Comparison of ENCODE assay signal across 31 cellular contexts in the genomic region with DNA sequence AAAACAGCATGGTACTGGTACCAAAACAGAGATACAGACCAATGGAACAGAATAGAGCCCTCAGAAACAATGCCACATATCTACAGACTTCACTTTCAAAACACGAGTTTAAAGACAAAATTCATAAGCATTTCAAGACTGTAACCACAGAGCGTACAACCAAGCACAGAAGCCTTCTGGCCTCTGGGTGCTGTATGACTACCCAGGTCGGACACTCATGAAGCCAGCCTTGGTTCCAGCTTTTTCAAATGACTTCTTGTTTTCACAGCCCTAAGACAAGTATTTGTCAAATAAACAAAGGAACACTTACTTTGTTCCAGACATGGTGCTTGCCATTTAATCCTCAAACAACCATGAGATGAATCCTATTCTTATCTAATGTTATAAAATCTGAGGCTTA.
"Had no signal": no experiment of that assay in that cellular context is flagged by ENCODE, and none has a peak within 500 bp of the region (broad histone marks: within the 10 kb centered on the region; RNA-seq: fewer than 3 reads in every experiment).

No MANE protein-coding gene starts in this region.

- H3K27me3 ChIP-seq: adrenal gland, ascending aorta, body of pancreas, brain microvascular endothelial cell, breast epithelium, cardiac muscle cell had no signal

- H3K9me3 ChIP-seq: adrenal gland, ascending aorta, body of pancreas, breast epithelium had no signal

- H3K36me3 ChIP-seq: adrenal gland, ascending aorta, brain microvascular endothelial cell, breast epithelium, cardiac muscle cell had no signal

- H3K27ac ChIP-seq: adrenal gland, ascending aorta, body of pancreas, brain microvascular endothelial cell, cardiac muscle cell had no signal

- H3K4me3 ChIP-seq: adrenal gland, ascending aorta, body of pancreas, breast epithelium, cardiac muscle cell had no signal

- H3K4me1 ChIP-seq: adrenal gland, ascending aorta, body of pancreas, breast epithelium had no signal

- DNase-seq: activated effector memory CD4-positive, alpha-beta T cell treated with anti-CD3 and anti-CD28 coated beads, Interleukin-2, amount 50 U/mL, for 16 hours; activated effector memory CD4-positive, alpha-beta T cell treated with Interleukin-2 at 50 U/mL for 16 hours; activated gamma-delta T cell; activated gamma-delta T cell treated with Interleukin-2 at 50 U/mL for 16 hours; activated naive CD4-positive, alpha-beta T cell; activated naive CD4-positive, alpha-beta T cell treated with anti-CD3 and anti-CD28 coated beads for 36 hours; activated naive CD4-positive, alpha-beta T cell treated with anti-CD3 and anti-CD28 coated beads, Interleukin-2, amount 10 ng/mL, durations not matched to agents 7 days and 5 days; activated naive CD4-positive, alpha-beta T cell treated with anti-CD3 and anti-CD28 coated beads, Interleukin-2, amount 50 U/mL, for 16 hours; activated naive CD4-positive, alpha-beta T cell treated with Interleukin-2 at 50 U/mL for 16 hours; activated naive CD8-positive, alpha-beta T cell treated with anti-CD3 and anti-CD28 coated beads for 36 hours; activated naive CD8-positive, alpha-beta T cell treated with anti-CD3 and anti-CD28 coated beads, Interleukin-2, amount 10 ng/mL, durations not matched to agents 7 days and 5 days; activated naive CD8-positive, alpha-beta T cell treated with anti-CD3 and anti-CD28 coated beads, Interleukin-2, amount 50 U/mL, for 24 hours; activated T-cell treated with anti-CD3 and anti-CD28 coated beads, Interleukin-2, amount 50 U/mL, for 24 hours; activated T-cell treated with anti-CD3 and anti-CD28 coated beads, Interleukin-2, amount 50 U/mL, for 4 hours; activated T-cell treated with anti-CD3 and anti-CD28 coated beads, Interleukin-2, amount 50 U/mL, for 48 hours; activated T-cell treated with anti-CD3 and anti-CD28 coated beads, Interleukin-2, amount 50 U/mL, for 72 hours; adrenal gland; amniotic stem cell; amygdala; anterior cingulate cortex; aorta; body of pancreas; brain microvascular endothelial cell; caudate nucleus; central memory CD4-positive, alpha-beta T cell; cerebellar nuclear complex had no signal

- ATAC-seq: activated naive CD4-positive, alpha-beta T cell treated with anti-CD3 and anti-CD28 coated beads, Interleukin-2, amount 50 U/mL, for 72 hours; activated naive CD8-positive, alpha-beta T cell treated with anti-CD3 and anti-CD28 coated beads, Interleukin-2, amount 50 U/mL, for 24 hours; activated T-cell treated with anti-CD3 and anti-CD28 coated beads, Interleukin-2, amount 50 U/mL, for 4 hours; activated T-cell treated with anti-CD3 and anti-CD28 coated beads, Interleukin-2, amount 50 U/mL, for 72 hours; activated T-helper 17 cell treated with anti-CD3 and anti-CD28 coated beads, Interleukin-2, amount 50 U/mL, for 72 hours; body of pancreas had no signal
